14 cellular contexts compared by ENCODE assay signal in the genomic region with DNA sequence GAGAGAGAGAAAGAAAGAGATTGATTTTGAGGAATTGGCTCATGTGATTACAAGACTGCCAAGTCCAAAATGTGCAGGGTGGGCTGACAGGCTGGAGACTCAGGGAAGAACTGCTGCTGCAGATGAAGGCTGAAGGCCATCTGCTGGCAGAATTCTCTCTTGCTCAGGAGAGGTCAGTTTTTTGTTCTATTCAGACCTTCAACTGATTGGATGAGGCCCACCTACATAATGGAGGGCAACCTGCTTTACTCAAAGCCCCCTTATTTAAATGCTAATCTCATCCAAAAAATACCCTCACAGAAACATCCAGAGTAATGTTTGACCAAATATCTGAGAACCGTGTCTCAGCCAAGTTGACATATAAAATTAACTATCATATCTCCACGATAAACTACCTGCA. TPM values are rescaled to one million over a fixed set of nuclear protein-coding genes. Genes with fewer than 3 reads are reported as not detected.
A peak's percentile ranks its signal among the peaks of the same experiment; 100 is the strongest.
DNase-seq lines count a peak whose midpoint lies in the region; ATAC-seq, FAIRE-seq and TF ChIP-seq lines count a peak whose summit lies in the region.
"Had no signal": no experiment of that assay in that cellular context is flagged by ENCODE, and none has a peak within 500 bp of the region (broad histone marks: within the 10 kb centered on the region; RNA-seq: fewer than 3 reads in every experiment).

No MANE protein-coding gene starts in this region.

- H3K9me3 ChIP-seq in BLaER1 (peaks cover 18% of the 10 kb centered on the region), astrocyte (ENCODE audit: insufficient read depth, low read depth, low read length) (no peaks in the 10 kb centered on the region)

- H3K4me1 ChIP-seq in BLaER1 (peaks cover 38% of the 10 kb centered on the region), astrocyte (ENCODE audit: insufficient read depth, low read length) (peaks cover 31% of the 10 kb centered on the region)

- H3K4me2 ChIP-seq in BLaER1 (peak overlapping the region; percentile 76), astrocyte (ENCODE audit: low read length) (peak overlapping the region; percentile 49)

- H4K20me1 ChIP-seq in BLaER1 (no peaks in the 10 kb centered on the region), astrocyte (ENCODE audit: insufficient read depth, low read length) (no peaks in the 10 kb centered on the region)

- H3K27me3 Mint-ChIP-seq in HFFc6 (ENCODE audit: insufficient read depth) = no peaks in the 10 kb centered on the region; the same call in 1 of the 2 replicates
- H3K27me3 Mint-ChIP-seq in astrocyte (ENCODE audit: low read depth, unreplicated experiment) = peaks cover 2% of the 10 kb centered on the region
- H3K27me3 Mint-ChIP-seq in stimulated activated naive CD8-positive, alpha-beta T cell treated with anti-CD3 and anti-CD28 coated beads, Interleukin-15, amount 100 ng/mL, for 72 hours = no peaks in the 10 kb centered on the region

- H3K27me3 ChIP-seq in BLaER1 (no peaks in the 10 kb centered on the region), astrocyte (ENCODE audit: insufficient read depth, low read length) (no peaks in the 10 kb centered on the region)

- FAIRE-seq in astrocyte (lab: Jason Lieb, UNC) = peak; percentile 87

- no peak for DNase-seq in HFFc6
- DNase-seq in astrocyte (ENCODE audit: low read depth) = no peak
- DNase-seq in glomerular visceral epithelial cell (ENCODE audit: extremely low spot score) = peak; percentile 8
- no peak for DNase-seq in stimulated activated naive CD8-positive, alpha-beta T cell treated with anti-CD3 and anti-CD28 coated beads, Interleukin-15, amount 100 ng/mL, for 72 hours
- no peak for DNase-seq in amniotic stem cell (lab: John Stamatoyannopoulos, UW)
- no peak for DNase-seq in cerebellar nuclear complex (lab: John Stamatoyannopoulos, UW)
- DNase-seq: CD8-positive, alpha-beta T cell; NCI-H1105; NCI-H1694 treated with DMSO at 0.1 percent for 48 hours; NCI-H524 treated with DMSO at 0.1 percent for 48 hours had no signal

- peak overlapping the region; percentile 55 for H3K4me3 Mint-ChIP-seq in HFFc6
- H3K4me3 Mint-ChIP-seq in astrocyte (ENCODE audit: unreplicated experiment) = peak overlapping the region; percentile 69
- H3K4me3 Mint-ChIP-seq in stimulated activated naive CD8-positive, alpha-beta T cell treated with anti-CD3 and anti-CD28 coated beads, Interleukin-15, amount 100 ng/mL, for 72 hours = no peak overlapping the region
- H3K4me3 Mint-ChIP-seq: CD8-positive, alpha-beta T cell had no signal

- no peak for ATAC-seq in stimulated activated naive CD8-positive, alpha-beta T cell treated with anti-CD3 and anti-CD28 coated beads, Interleukin-15, amount 100 ng/mL, for 72 hours
- ATAC-seq in HG03025 (IDR thresholded peaks at IDR 0.05; ENCODE audit: low FRiP score, unreplicated experiment) = no peak
- ATAC-seq: CD8-positive, alpha-beta T cell; Panc1 had no signal

- H3K79me2 ChIP-seq in astrocyte (ENCODE audit: insufficient read depth, low read length) = no peaks in the 10 kb centered on the region

- H3K27ac ChIP-seq in BLaER1 (no peak overlapping the region; the same call in 1 of the 2 replicates), astrocyte (ENCODE audit: low read depth, low read length) (peak overlapping the region; percentile 87)

- no peak overlapping the region for H3K9ac ChIP-seq in BLaER1
- peak overlapping the region; percentile 65 for H3K9ac ChIP-seq in astrocyte (ENCODE audit: low read length)

- peaks cover 14% of the 10 kb centered on the region for H3K36me3 Mint-ChIP-seq in HFFc6 (ENCODE audit: low read depth)
- H3K36me3 Mint-ChIP-seq in astrocyte (ENCODE audit: low read depth, unreplicated experiment) = no peaks in the 10 kb centered on the region
- H3K36me3 Mint-ChIP-seq: CD8-positive, alpha-beta T cell had no signal

- H2AFZ ChIP-seq in astrocyte (ENCODE audit: low read depth, low read length) = peak overlapping the region; percentile 13

- H3K4me1 Mint-ChIP-seq in HFFc6 (ENCODE audit: low read depth) (peaks cover 29% of the 10 kb centered on the region), astrocyte (ENCODE audit: low read depth, unreplicated experiment) (peaks cover 17% of the 10 kb centered on the region)
- H3K4me1 Mint-ChIP-seq in stimulated activated naive CD8-positive, alpha-beta T cell treated with anti-CD3 and anti-CD28 coated beads, Interleukin-15, amount 100 ng/mL, for 72 hours = no peaks in the 10 kb centered on the region

- H3K27ac Mint-ChIP-seq in HFFc6 (peak overlapping the region; percentile 76), astrocyte (ENCODE audit: unreplicated experiment) (peak overlapping the region; percentile 91)
- no peak overlapping the region for H3K27ac Mint-ChIP-seq in stimulated activated naive CD8-positive, alpha-beta T cell treated with anti-CD3 and anti-CD28 coated beads, Interleukin-15, amount 100 ng/mL, for 72 hours
- H3K27ac Mint-ChIP-seq: CD8-positive, alpha-beta T cell had no signal

- H3K9me3 Mint-ChIP-seq in HFFc6 (peaks cover 8% of the 10 kb centered on the region; the same call in 1 of the 2 replicates), astrocyte (ENCODE audit: unreplicated experiment) (peaks cover 9% of the 10 kb centered on the region)
- H3K9me3 Mint-ChIP-seq in stimulated activated naive CD8-positive, alpha-beta T cell treated with anti-CD3 and anti-CD28 coated beads, Interleukin-15, amount 100 ng/mL, for 72 hours = peaks cover 5 to 9% of the 10 kb centered on the region in 2 donors

- no peaks in the 10 kb centered on the region for H3K36me3 ChIP-seq in BLaER1
- H3K36me3 ChIP-seq in astrocyte (ENCODE audit: insufficient read depth, low read length) = no peaks in the 10 kb centered on the region

- no peak overlapping the region for H3K4me3 ChIP-seq in BLaER1
- no peak overlapping the region for H3K4me3 ChIP-seq in astrocyte (ENCODE audit: insufficient read depth, low read depth, low read length)

- no peak for TF ChIP-seq CTCF in HFFc6 (IDR thresholded peaks at IDR 0.05)
- TF ChIP-seq CTCF in astrocyte (IDR thresholded peaks at IDR 0.05; ENCODE audit: insufficient read depth, low read depth, low read length) = no peak

RNA-seq across cellular contexts. Expression of a gene that starts 38.2 kb away (rescaled TPM):
- total RNA-seq in HFFc6 (2021; fragmentation: NEBNext Ultra II Directional; extraction: Animal tissue kit (Norgen Biotek cat#: 25700)) = 1 to 10 TPM; 4.0 to 5.3 (median 4.7) TPM
- 6.6 TPM in 2 replicates for total RNA-seq in astrocyte
- total RNA-seq: G401 had no signal

Comparison
In these comparisons a context has a peak if more than half of its experiments do, and no peak if none do; other contexts are left out.
1. H3K27ac Mint-ChIP-seq: peak in HFFc6 (single experiment) and astrocyte (single experiment); none in stimulated activated naive CD8-positive, alpha-beta T cell treated with anti-CD3 and anti-CD28 coated beads, Interleukin-15, amount 100 ng/mL, for 72 hours (0 of 2).
2. H3K4me3 Mint-ChIP-seq: peak in HFFc6 (single experiment) and astrocyte (single experiment); none in stimulated activated naive CD8-positive, alpha-beta T cell treated with anti-CD3 and anti-CD28 coated beads, Interleukin-15, amount 100 ng/mL, for 72 hours (0 of 2).